Comparison of ENCODE assay signal across 11 cellular contexts in the genomic region with DNA sequence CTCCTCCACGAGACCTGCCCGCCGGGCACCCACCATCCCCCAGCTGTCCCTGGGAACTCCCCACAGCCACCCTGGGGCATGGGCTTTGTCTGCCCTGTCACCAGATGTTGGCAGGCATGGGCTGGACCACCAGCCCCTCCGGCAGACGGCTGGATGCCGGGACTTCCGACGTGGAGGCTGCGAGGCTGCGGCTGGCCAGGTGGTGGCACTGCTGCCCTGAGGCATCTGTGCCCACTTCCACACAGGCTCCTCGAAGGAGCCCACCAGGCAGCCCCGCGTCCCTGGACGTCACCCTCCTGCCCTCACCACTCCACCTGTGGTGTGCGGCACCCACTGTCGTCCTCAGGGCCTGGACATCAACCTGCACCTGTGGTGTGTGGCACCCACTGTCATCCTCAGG.
A peak's percentile ranks its signal among the peaks of the same experiment; 100 is the strongest.
DNase-seq lines count a peak whose midpoint lies in the region; ATAC-seq and TF ChIP-seq lines count a peak whose summit lies in the region.
"Had no signal": no experiment of that assay in that cellular context is flagged by ENCODE, and none has a peak within 500 bp of the region (broad histone marks: within the 10 kb centered on the region; RNA-seq: fewer than 3 reads in every experiment).

No MANE protein-coding gene starts in this region.

- TF ChIP-seq CTCF in GM23338 (conservative IDR thresholded peaks at IDR 0.05; ENCODE audit: low read depth in 2 of 2) (peak; percentile 46 to 79), SU-DHL-6 (IDR thresholded peaks at IDR 0.05; ENCODE audit: insufficient read depth, low read length, poor library complexity, severe bottlenecking) (peak; percentile 38)

- peaks cover 91% of the 10 kb centered on the region for H3K9me3 Mint-ChIP-seq in GM23338
- peaks cover 0 to 7% (median 3%) of the 10 kb centered on the region in 5 donors for H3K9me3 Mint-ChIP-seq in CD8-positive, alpha-beta memory T cell

- H3K4me1 Mint-ChIP-seq in GM23338: no peaks in the 10 kb centered on the region
- H3K4me1 Mint-ChIP-seq in CD8-positive, alpha-beta memory T cell: no peaks in the 10 kb centered on the region

- peak; percentile 79 for ATAC-seq in GM23338
- peak; percentile 43 for ATAC-seq in left lobe of liver
- ATAC-seq in GM19452 (IDR thresholded peaks at IDR 0.05; ENCODE audit: unreplicated experiment): no peak
- ATAC-seq in HG03439 (IDR thresholded peaks at IDR 0.05; ENCODE audit: unreplicated experiment): no peak

- peaks cover 8% of the 10 kb centered on the region for H3K27me3 Mint-ChIP-seq in GM23338 (ENCODE audit: insufficient read depth, low read depth, poor library complexity)
- peaks cover 4 to 14% of the 10 kb centered on the region in 2 donors for H3K27me3 Mint-ChIP-seq in CD8-positive, alpha-beta memory T cell

- no peak overlapping the region for H3K27ac ChIP-seq in GM23338 (ENCODE audit: low read depth)
- no peak overlapping the region for H3K27ac ChIP-seq in SU-DHL-6 (ENCODE audit: low read depth, low read length)
- no peak overlapping the region for H3K27ac ChIP-seq in CD8-positive, alpha-beta memory T cell (ENCODE audit: low read depth, low read length)
- H3K27ac ChIP-seq: adrenal gland had no signal

- no peak overlapping the region for H3K27ac Mint-ChIP-seq in GM23338
- H3K27ac Mint-ChIP-seq in CD8-positive, alpha-beta memory T cell: no peak overlapping the region

- H3K79me2 ChIP-seq in GM23338 (replicated peaks; ENCODE audit: insufficient read depth): no peaks in the 10 kb centered on the region
- no peaks in the 10 kb centered on the region for H3K79me2 ChIP-seq in SU-DHL-6 (ENCODE audit: insufficient read depth, low read length)

- H3K4me3 ChIP-seq in GM23338: no peak overlapping the region
- no peak overlapping the region for H3K4me3 ChIP-seq in SU-DHL-6 (ENCODE audit: insufficient read depth, low read length, poor library complexity, severe bottlenecking)
- H3K4me3 ChIP-seq in CD8-positive, alpha-beta memory T cell (ENCODE audit: low read length): no peak overlapping the region
- H3K4me3 ChIP-seq: adrenal gland had no signal

- DNase-seq in Ammon's horn (ENCODE audit: low spot score) (peak; percentile 32), GM23338 (ENCODE audit: low spot score) (peak; percentile 50), left lobe of liver (ENCODE audit: low spot score) (no peak), GF-D8 (lab: John Stamatoyannopoulos, UW) (no peak)
- DNase-seq in CD8-positive, alpha-beta memory T cell: no peak
- DNase-seq: adrenal gland, DMS79, T-helper 2 cell had no signal

- H3K4me1 ChIP-seq in GM23338 (ENCODE audit: insufficient read depth): no peaks in the 10 kb centered on the region
- no peaks in the 10 kb centered on the region for H3K4me1 ChIP-seq in CD8-positive, alpha-beta memory T cell (ENCODE audit: insufficient read depth, low read length)
- H3K4me1 ChIP-seq: adrenal gland had no signal

- H3K36me3 ChIP-seq in GM23338 (ENCODE audit: insufficient read depth) (no peaks in the 10 kb centered on the region), SU-DHL-6 (ENCODE audit: low read length) (no peaks in the 10 kb centered on the region)
- H3K36me3 ChIP-seq in CD8-positive, alpha-beta memory T cell (ENCODE audit: insufficient read depth, low read length): no peaks in the 10 kb centered on the region
- H3K36me3 ChIP-seq: adrenal gland had no signal

- no peak overlapping the region for H3K4me2 ChIP-seq in GM23338
- no peak overlapping the region for H3K4me2 ChIP-seq in SU-DHL-6 (ENCODE audit: low read depth, low read length, poor library complexity, severe bottlenecking)

- H3K4me3 Mint-ChIP-seq in GM23338: no peak overlapping the region
- no peak overlapping the region for H3K4me3 Mint-ChIP-seq in CD8-positive, alpha-beta memory T cell

- H3K36me3 Mint-ChIP-seq in GM23338 (ENCODE audit: low read depth): peaks cover 47% of the 10 kb centered on the region
- H3K36me3 Mint-ChIP-seq in CD8-positive, alpha-beta memory T cell: no peaks in the 10 kb centered on the region

- POLR2A ChIA-PET in CD8-positive, alpha-beta memory T cell (lab: Charles Lee): no interaction called here

- CTCF ChIA-PET in CD8-positive, alpha-beta memory T cell (lab: Charles Lee): no interaction called here

- H4K20me1 ChIP-seq in GM23338 (replicated peaks; ENCODE audit: insufficient read depth) (no peaks in the 10 kb centered on the region), SU-DHL-6 (ENCODE audit: low read depth, low read length) (no peaks in the 10 kb centered on the region)

- no peaks in the 10 kb centered on the region for H3F3A ChIP-seq in GM23338 (replicated peaks; ENCODE audit: low read depth)
- no peaks in the 10 kb centered on the region for H3F3A ChIP-seq in SU-DHL-6 (ENCODE audit: insufficient read depth)

- H3K27me3 ChIP-seq in GM23338 (ENCODE audit: insufficient read depth): no peaks in the 10 kb centered on the region
- H3K27me3 ChIP-seq in SU-DHL-6 (ENCODE audit: low read length): no peaks in the 10 kb centered on the region
- no peaks in the 10 kb centered on the region for H3K27me3 ChIP-seq in CD8-positive, alpha-beta memory T cell (ENCODE audit: insufficient read depth, low read length, poor library complexity, severe bottlenecking)
- H3K27me3 ChIP-seq: adrenal gland had no signal

- H3K9me3 ChIP-seq in SU-DHL-6 (ENCODE audit: insufficient read depth, low read length): no peaks in the 10 kb centered on the region
- no peaks in the 10 kb centered on the region for H3K9me3 ChIP-seq in CD8-positive, alpha-beta memory T cell (ENCODE audit: low read length)
- H3K9me3 ChIP-seq: adrenal gland had no signal

- H3K9me2 ChIP-seq in GM23338 (ENCODE audit: insufficient read depth): no peaks in the 10 kb centered on the region
- H3K9me2 ChIP-seq in SU-DHL-6 (replicated peaks; ENCODE audit: insufficient read depth, low read length): no peaks in the 10 kb centered on the region

- H3K9ac ChIP-seq in SU-DHL-6 (ENCODE audit: low read length): no peak overlapping the region

- no peak overlapping the region for H2AFZ ChIP-seq in GM23338
- H2AFZ ChIP-seq in SU-DHL-6 (ENCODE audit: low read depth, low read length, severe bottlenecking): no peak overlapping the region

TF ChIP-seq in GM23338, 12 proteins besides CTCF, POLR2A, EP300 and RAD21 (continues in another document):
- TF ChIP-seq NANOG (IDR thresholded peaks at IDR 0.05; ENCODE audit: borderline replicate concordance) (no peak), ZNF114 (CRISPR knock-in tag; IDR thresholded peaks at IDR 0.05) (no peak), EZH2 (IDR thresholded peaks at IDR 0.05; ENCODE audit: low read depth, unreplicated experiment) (no peak), JUNB (IDR thresholded peaks at IDR 0.05; ENCODE audit: unreplicated experiment) (no peak), ZNF331 (CRISPR knock-in tag; IDR thresholded peaks at IDR 0.05; ENCODE audit: low read depth) (no peak), STAT1 (IDR thresholded peaks at IDR 0.05; ENCODE audit: unreplicated experiment) (no peak), POLR2AphosphoS5 (IDR thresholded peaks at IDR 0.05; ENCODE audit: low read depth) (no peak), EZH2phosphoT487 (IDR thresholded peaks at IDR 0.05; ENCODE audit: unreplicated experiment) (no peak)

Comparison
In these comparisons a context has a peak if more than half of its experiments do, and no peak if none do; other contexts are left out.
1. DNase-seq: peak in Ammon's horn (single experiment) and GM23338 (single experiment); none in left lobe of liver (single experiment), CD8-positive, alpha-beta memory T cell (0 of 5) and GF-D8 (single experiment).
2. ATAC-seq: peak in GM23338 (single experiment) and left lobe of liver (single experiment); none in GM19452 (single experiment) and HG03439 (single experiment).